Comparison of ENCODE assay signal across 28 cellular contexts in the genomic region with DNA sequence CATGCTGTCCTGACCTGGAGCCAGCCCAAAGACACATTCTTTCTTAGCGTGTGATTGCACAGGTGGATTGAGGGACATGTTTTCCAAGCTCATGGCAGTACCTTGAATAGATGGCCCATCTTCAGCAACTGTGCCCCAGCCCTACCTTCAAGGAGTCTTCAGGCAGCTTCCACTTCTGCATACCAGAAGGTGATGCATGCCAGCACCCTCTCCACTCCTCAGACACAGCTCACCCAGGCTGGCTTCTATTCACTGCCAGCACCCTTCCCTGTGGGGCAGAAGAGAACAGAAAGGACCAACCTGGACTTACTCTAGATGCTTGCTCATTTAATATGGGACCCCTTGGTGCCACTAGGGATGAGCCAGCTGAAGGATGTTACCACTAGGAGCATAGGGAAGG.
"Had no signal": no experiment of that assay in that cellular context is flagged by ENCODE, and none has a peak within 500 bp of the region (broad histone marks: within the 10 kb centered on the region; RNA-seq: fewer than 3 reads in every experiment).

No MANE protein-coding gene starts in this region.

- H2AFZ ChIP-seq: hepatocyte had no signal

- H3K27ac ChIP-seq: colonic mucosa, coronary artery, dorsolateral prefrontal cortex, epithelial cell of prostate, esophagus squamous epithelium, foreskin keratinocyte, gastrocnemius medialis, gastroesophageal sphincter, heart left ventricle, heart right ventricle, hepatocyte had no signal

- H3K4me3 ChIP-seq: colonic mucosa, coronary artery, dorsolateral prefrontal cortex, esophagus squamous epithelium, gastrocnemius medialis, gastroesophageal sphincter, heart left ventricle, heart right ventricle, hepatocyte had no signal

- FAIRE-seq: colon, endometrium, endothelial cell of umbilical vein, frontal cortex had no signal

- ATAC-seq: effector memory CD8-positive, alpha-beta T cell; esophagus mucosa; foreskin keratinocyte; gastrocnemius medialis; gastroesophageal sphincter; heart left ventricle; heart right ventricle had no signal

- H3K4me2 ChIP-seq: hepatocyte had no signal

- H3K36me3 ChIP-seq: colonic mucosa, esophagus squamous epithelium, gastrocnemius medialis, gastroesophageal sphincter, heart left ventricle, heart right ventricle had no signal

- H3K27me3 ChIP-seq: colonic mucosa, esophagus squamous epithelium, foreskin keratinocyte, gastrocnemius medialis had no signal

- DNase-seq: colonic mucosa; cortex of kidney; dermis blood vessel endothelial cell; dorsolateral prefrontal cortex; effector CD4-positive, alpha-beta T cell; effector CD8-positive, alpha-beta T cell; effector memory CD4-positive, alpha-beta T cell; effector memory CD8-positive, alpha-beta T cell; endodermal cell; erythroblast; esophagus squamous epithelium; foreskin fibroblast; foreskin keratinocyte; foreskin melanocyte; gastrocnemius medialis; glutamatergic neuron; head of caudate nucleus; heart left ventricle; heart right ventricle had no signal

- H3K9me3 ChIP-seq: colonic mucosa, esophagus squamous epithelium, gastrocnemius medialis, gastroesophageal sphincter had no signal

- H3K4me1 ChIP-seq: colonic mucosa, esophagus squamous epithelium, foreskin keratinocyte, gastrocnemius medialis, gastroesophageal sphincter, heart left ventricle, heart right ventricle had no signal
